In the genomic region with DNA sequence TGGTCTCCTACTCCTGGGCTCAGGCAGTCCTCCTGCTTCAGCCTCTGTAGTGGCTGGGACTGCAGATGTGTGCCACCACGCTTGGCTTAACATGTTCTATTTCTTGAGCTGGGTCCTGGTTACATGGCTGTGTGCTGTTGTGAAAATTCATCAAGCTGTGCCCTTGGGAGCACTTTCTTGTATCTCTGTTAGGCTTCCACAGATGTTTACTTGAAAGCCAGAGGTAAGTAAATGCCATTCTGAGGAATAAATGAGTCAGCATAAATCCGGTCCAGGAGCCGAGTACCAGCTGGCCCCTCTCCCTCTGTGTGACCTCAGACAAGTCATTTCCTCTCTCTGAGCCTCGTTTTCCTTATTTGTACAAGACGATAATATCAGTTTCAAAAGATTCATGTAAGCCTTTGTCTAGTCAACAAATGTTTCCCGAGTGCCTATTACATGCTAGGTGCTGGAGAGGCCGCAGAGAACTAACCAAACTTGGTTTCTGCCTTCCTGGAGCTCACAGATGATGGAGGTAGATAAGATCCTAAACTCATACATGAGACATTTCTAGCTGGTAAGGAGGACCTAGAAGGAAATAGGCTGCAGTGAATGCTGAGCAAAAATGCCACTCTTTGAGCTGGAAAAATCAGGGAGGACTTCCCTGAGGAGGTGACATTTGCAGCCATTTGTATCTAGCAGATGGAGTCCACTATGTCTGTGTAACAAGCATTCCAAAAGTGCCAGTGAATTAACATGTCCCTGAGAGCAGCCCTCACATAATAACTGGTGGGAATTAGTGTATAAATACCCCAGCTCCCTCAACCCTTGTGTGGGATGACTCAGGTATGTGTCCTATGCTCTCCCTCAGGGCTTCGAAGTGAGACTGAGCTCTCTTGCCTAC, we compare ENCODE assay signal across 8 cellular contexts. TPM values are rescaled to one million over a fixed set of nuclear protein-coding genes. Genes with fewer than 3 reads are reported as not detected.
DNase-seq lines count a peak whose midpoint lies in the region; ATAC-seq and TF ChIP-seq lines count a peak whose summit lies in the region.

No MANE protein-coding gene starts in this region.

- no peaks in the 10 kb centered on the region for H3K36me3 Mint-ChIP-seq in type B pancreatic cell

- peak; percentile 19 for DNase-seq in activated CD4-positive, CD25-positive, alpha-beta regulatory T cell treated with anti-CD3 and anti-CD28 coated beads, Interleukin-2, amount 50 U/mL, for 16 hours (ENCODE audit: low read depth, low spot score)
- no peak for DNase-seq in activated CD4-positive, CD25-positive, alpha-beta regulatory T cell treated with anti-CD3 and anti-CD28 coated beads, Interleukin-2, amount 50 U/mL, for 72 hours
- DNase-seq in activated CD4-positive, alpha-beta T cell treated with anti-CD3 and anti-CD28 coated beads, Interleukin-2, amount 50 U/mL, for 1 hour: peak; percentile 52
- DNase-seq in kidney tubule cell (ENCODE audit: low spot score) (peak; percentile 22), left lobe of liver (ENCODE audit: low spot score) (no peak), type B pancreatic cell (ENCODE audit: extremely low spot score, unreplicated experiment) (no peak), NCI-H2107 (lab: John Stamatoyannopoulos, UW) (no peak)

- no peaks in the 10 kb centered on the region for H3K4me1 Mint-ChIP-seq in type B pancreatic cell (ENCODE audit: unreplicated experiment)

- no peaks in the 10 kb centered on the region for H3K9me3 Mint-ChIP-seq in type B pancreatic cell

- H3K27ac Mint-ChIP-seq in type B pancreatic cell: no peak overlapping the region

- ATAC-seq in HG03565 (IDR thresholded peaks at IDR 0.05; ENCODE audit: unreplicated experiment) (peak; percentile 53), left lobe of liver (no peak)

- no peak for TF ChIP-seq CTCF in type B pancreatic cell (conservative IDR thresholded peaks at IDR 0.05)

- H3K4me3 Mint-ChIP-seq in type B pancreatic cell: no peak overlapping the region

- peaks cover 60% of the 10 kb centered on the region for H3K27me3 Mint-ChIP-seq in type B pancreatic cell

RNA-seq across cellular contexts. Expression of gene RASAL3, which starts 2.7 kb away (rescaled TPM):
- total RNA-seq in left lobe of liver: 1.9 TPM
- not detected in 2 replicates for total RNA-seq in type B pancreatic cell (ENCODE audit: low replicate concordance)

RNA-seq across cellular contexts. Expression of gene PGLYRP2, which starts 12.2 kb away (rescaled TPM):
- total RNA-seq in left lobe of liver (65.8 TPM), type B pancreatic cell (ENCODE audit: low replicate concordance) (not detected in 2 replicates)

RNA-seq across cellular contexts. Expression of gene WIZ, which starts 17.3 kb away (rescaled TPM):
- total RNA-seq in left lobe of liver: 18.7 TPM
- total RNA-seq in type B pancreatic cell (ENCODE audit: low replicate concordance): 37.3 and 45.8 TPM in 2 replicates

RNA-seq across cellular contexts. Expression of gene CYP4F22, which starts 41.2 kb away (rescaled TPM):
- total RNA-seq in left lobe of liver (1.5 TPM), type B pancreatic cell (ENCODE audit: low replicate concordance) (not detected in 2 replicates)

RNA-seq across cellular contexts. Expression of gene AKAP8L, which starts 48.3 kb away (rescaled TPM):
- total RNA-seq in left lobe of liver (64.5 TPM), type B pancreatic cell (ENCODE audit: low replicate concordance) (104 and 166 TPM in 2 replicates)

Comparison
In these comparisons a context has a peak if more than half of its experiments do, and no peak if none do; other contexts are left out.
1. DNase-seq: peak in activated CD4-positive, CD25-positive, alpha-beta regulatory T cell treated with anti-CD3 and anti-CD28 coated beads, Interleukin-2, amount 50 U/mL, for 16 hours (single experiment), activated CD4-positive, alpha-beta T cell treated with anti-CD3 and anti-CD28 coated beads, Interleukin-2, amount 50 U/mL, for 1 hour (single experiment) and kidney tubule cell (single experiment); none in activated CD4-positive, CD25-positive, alpha-beta regulatory T cell treated with anti-CD3 and anti-CD28 coated beads, Interleukin-2, amount 50 U/mL, for 72 hours (single experiment), left lobe of liver (single experiment), type B pancreatic cell (single experiment) and NCI-H2107 (single experiment).
2. RNA of gene PGLYRP2, which starts 12.2 kb away (total RNA-seq): 65.8 TPM in left lobe of liver (single experiment); not detected in type B pancreatic cell; every median in the first group is over 10 times any median in the second.